In the genomic region with DNA sequence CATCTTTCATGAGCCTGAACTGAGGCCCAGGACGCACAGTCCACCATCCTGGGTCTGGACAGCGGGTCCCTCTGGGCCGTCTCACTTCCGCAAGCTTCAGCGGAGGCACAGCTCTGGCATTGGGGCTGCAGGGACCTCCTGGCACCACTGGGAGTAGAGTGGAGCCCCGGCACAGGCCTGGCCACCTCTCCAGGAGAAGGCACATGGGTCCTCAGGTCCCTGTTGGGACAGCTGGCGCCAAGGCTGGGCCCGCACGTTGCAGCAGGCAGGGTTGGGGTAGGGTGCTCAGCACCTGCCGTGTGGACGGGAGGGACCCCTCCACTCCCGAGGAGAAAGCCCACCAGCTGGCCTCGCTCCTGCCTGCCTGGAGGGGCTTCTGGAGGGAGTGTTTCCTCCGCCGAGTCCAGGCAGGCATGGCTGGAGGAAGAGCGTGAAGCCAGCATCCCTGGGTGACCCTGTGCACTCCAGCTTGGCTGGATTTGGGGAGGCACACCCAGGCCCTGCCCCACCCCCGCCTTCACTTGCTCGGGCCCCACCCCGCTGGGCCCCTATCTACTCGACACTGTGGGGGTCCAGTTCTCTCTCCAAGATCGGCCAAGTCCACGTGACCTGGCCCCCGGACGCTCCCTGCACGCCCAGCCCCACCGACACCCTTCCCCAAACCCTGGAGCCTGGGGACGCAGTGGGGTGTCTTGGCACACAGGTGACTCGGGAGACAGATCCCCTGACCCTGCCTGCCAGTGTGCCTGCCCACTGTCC, we compare ENCODE assay signal across 3 cellular contexts.
TF ChIP-seq lines count a peak whose summit lies in the region.

No MANE protein-coding gene starts in this region.

TF ChIP-seq in A549, 52 proteins besides CTCF, POLR2A, EP300 and RAD21:
- TF ChIP-seq, protein P1, sequence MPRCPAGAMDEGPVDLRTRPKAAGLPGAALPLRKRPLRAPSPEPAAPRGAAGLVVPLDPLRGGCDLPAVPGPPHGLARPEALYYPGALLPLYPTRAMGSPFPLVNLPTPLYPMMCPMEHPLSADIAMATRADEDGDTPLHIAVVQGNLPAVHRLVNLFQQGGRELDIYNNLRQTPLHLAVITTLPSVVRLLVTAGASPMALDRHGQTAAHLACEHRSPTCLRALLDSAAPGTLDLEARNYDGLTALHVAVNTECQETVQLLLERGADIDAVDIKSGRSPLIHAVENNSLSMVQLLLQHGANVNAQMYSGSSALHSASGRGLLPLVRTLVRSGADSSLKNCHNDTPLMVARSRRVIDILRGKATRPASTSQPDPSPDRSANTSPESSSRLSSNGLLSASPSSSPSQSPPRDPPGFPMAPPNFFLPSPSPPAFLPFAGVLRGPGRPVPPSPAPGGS (IDR thresholded peaks at IDR 0.05) = no peak
- TF ChIP-seq BHLHE40 (IDR thresholded peaks at IDR 0.05; ENCODE audit: low read depth, low read length) = no peak
- TF ChIP-seq RFX5 (IDR thresholded peaks at IDR 0.05) = no peak
- TF ChIP-seq CHD4 (IDR thresholded peaks at IDR 0.05; ENCODE audit: borderline replicate concordance) = no peak
- TF ChIP-seq, protein P2, sequence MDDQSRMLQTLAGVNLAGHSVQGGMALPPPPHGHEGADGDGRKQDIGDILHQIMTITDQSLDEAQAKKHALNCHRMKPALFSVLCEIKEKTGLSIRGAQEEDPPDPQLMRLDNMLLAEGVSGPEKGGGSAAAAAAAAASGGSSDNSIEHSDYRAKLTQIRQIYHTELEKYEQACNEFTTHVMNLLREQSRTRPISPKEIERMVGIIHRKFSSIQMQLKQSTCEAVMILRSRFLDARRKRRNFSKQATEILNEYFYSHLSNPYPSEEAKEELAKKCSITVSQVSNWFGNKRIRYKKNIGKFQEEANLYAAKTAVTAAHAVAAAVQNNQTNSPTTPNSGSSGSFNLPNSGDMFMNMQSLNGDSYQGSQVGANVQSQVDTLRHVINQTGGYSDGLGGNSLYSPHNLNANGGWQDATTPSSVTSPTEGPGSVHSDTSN (IDR thresholded peaks at IDR 0.05) = no peak
- TF ChIP-seq EHMT2 (IDR thresholded peaks at IDR 0.05; ENCODE audit: low read depth) = no peak
- TF ChIP-seq, protein P3, sequence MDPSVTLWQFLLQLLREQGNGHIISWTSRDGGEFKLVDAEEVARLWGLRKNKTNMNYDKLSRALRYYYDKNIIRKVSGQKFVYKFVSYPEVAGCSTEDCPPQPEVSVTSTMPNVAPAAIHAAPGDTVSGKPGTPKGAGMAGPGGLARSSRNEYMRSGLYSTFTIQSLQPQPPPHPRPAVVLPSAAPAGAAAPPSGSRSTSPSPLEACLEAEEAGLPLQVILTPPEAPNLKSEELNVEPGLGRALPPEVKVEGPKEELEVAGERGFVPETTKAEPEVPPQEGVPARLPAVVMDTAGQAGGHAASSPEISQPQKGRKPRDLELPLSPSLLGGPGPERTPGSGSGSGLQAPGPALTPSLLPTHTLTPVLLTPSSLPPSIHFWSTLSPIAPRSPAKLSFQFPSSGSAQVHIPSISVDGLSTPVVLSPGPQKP (IDR thresholded peaks at IDR 0.05; ENCODE audit: low read depth, low read length) = no peak
- no peak for TF ChIP-seq KDM5A (IDR thresholded peaks at IDR 0.05)
- TF ChIP-seq JUN (IDR thresholded peaks at IDR 0.05) = no peak

TF ChIP-seq in HCT116, 20 proteins besides CTCF, POLR2A, EP300 and RAD21:
- no peak for TF ChIP-seq TCF7L2 (IDR thresholded peaks at IDR 0.05; ENCODE audit: borderline replicate concordance, extremely low read depth, insufficient read depth, insufficient read length)
- no peak for TF ChIP-seq SP1 (IDR thresholded peaks at IDR 0.05; ENCODE audit: low read depth)
- no peak for TF ChIP-seq EGR1 (IDR thresholded peaks at IDR 0.05; ENCODE audit: low read depth)
- TF ChIP-seq EZH2phosphoT487 (IDR thresholded peaks at IDR 0.05; ENCODE audit: borderline replicate concordance) = no peak
- no peak for TF ChIP-seq POLR2AphosphoS5 (IDR thresholded peaks at IDR 0.05; ENCODE audit: low read depth, low read length)

TF ChIP-seq in K562, 482 proteins besides CTCF, POLR2A, EP300 and RAD21 (continues in another document):
- TF ChIP-seq, protein P4, sequence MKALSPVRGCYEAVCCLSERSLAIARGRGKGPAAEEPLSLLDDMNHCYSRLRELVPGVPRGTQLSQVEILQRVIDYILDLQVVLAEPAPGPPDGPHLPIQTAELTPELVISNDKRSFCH (CRISPR knock-in tag; IDR thresholded peaks at IDR 0.05) = no peak
- TF ChIP-seq, protein P4 (tag; IDR thresholded peaks at IDR 0.05) = no peak
- TF ChIP-seq, protein P5, sequence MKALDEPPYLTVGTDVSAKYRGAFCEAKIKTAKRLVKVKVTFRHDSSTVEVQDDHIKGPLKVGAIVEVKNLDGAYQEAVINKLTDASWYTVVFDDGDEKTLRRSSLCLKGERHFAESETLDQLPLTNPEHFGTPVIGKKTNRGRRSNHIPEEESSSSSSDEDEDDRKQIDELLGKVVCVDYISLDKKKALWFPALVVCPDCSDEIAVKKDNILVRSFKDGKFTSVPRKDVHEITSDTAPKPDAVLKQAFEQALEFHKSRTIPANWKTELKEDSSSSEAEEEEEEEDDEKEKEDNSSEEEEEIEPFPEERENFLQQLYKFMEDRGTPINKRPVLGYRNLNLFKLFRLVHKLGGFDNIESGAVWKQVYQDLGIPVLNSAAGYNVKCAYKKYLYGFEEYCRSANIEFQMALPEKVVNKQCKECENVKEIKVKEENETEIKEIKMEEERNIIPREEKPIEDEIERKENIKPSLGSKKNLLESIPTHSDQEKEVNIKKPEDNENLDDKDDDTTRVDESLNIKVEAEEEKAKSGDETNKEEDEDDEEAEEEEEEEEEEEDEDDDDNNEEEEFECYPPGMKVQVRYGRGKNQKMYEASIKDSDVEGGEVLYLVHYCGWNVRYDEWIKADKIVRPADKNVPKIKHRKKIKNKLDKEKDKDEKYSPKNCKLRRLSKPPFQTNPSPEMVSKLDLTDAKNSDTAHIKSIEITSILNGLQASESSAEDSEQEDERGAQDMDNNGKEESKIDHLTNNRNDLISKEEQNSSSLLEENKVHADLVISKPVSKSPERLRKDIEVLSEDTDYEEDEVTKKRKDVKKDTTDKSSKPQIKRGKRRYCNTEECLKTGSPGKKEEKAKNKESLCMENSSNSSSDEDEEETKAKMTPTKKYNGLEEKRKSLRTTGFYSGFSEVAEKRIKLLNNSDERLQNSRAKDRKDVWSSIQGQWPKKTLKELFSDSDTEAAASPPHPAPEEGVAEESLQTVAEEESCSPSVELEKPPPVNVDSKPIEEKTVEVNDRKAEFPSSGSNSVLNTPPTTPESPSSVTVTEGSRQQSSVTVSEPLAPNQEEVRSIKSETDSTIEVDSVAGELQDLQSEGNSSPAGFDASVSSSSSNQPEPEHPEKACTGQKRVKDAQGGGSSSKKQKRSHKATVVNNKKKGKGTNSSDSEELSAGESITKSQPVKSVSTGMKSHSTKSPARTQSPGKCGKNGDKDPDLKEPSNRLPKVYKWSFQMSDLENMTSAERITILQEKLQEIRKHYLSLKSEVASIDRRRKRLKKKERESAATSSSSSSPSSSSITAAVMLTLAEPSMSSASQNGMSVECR (CRISPR knock-in tag; IDR thresholded peaks at IDR 0.05) = no peak
- TF ChIP-seq FUS (optimal IDR thresholded peaks at IDR 0.05; ENCODE audit: low read depth, low read length) (no peak), RBM34 (IDR thresholded peaks at IDR 0.05; ENCODE audit: borderline replicate concordance, insufficient read depth, low read length) (no peak), ELF1 (tag; IDR thresholded peaks at IDR 0.05) (no peak), PRMT5 (CRISPR knock-in tag; IDR thresholded peaks at IDR 0.05) (no peak), FIP1L1 (IDR thresholded peaks at IDR 0.05; ENCODE audit: low read depth, low read length, poor library complexity, severe bottlenecking) (peak; percentile 20), CREB1 (IDR thresholded peaks at IDR 0.05) (no peak), CREB1 (CRISPR knock-in tag; IDR thresholded peaks at IDR 0.05) (no peak), TOE1 (IDR thresholded peaks at IDR 0.05; ENCODE audit: borderline replicate concordance) (0 out of 2 replicates have a peak, but pooled peaks have one; percentile 12), TOE1 (CRISPR knock-in tag; IDR thresholded peaks at IDR 0.05; ENCODE audit: borderline replicate concordance, low read depth) (no peak), ZBTB8A (IDR thresholded peaks at IDR 0.05; ENCODE audit: partially characterized antibody) (no peak), ZBTB7A (IDR thresholded peaks at IDR 0.05; ENCODE audit: borderline replicate concordance, control insufficient read depth, low read depth, low read length) (peak; percentile 39; the same call in 1 of the 2 replicates), RAD51 (IDR thresholded peaks at IDR 0.05; ENCODE audit: borderline replicate concordance, low read depth) (peak; percentile 36; the same call in 1 of the 2 replicates), ZNF24 (IDR thresholded peaks at IDR 0.05) (no peak), CREM (IDR thresholded peaks at IDR 0.05; ENCODE audit: low read depth) (no peak)
- TF ChIP-seq, protein P6, sequence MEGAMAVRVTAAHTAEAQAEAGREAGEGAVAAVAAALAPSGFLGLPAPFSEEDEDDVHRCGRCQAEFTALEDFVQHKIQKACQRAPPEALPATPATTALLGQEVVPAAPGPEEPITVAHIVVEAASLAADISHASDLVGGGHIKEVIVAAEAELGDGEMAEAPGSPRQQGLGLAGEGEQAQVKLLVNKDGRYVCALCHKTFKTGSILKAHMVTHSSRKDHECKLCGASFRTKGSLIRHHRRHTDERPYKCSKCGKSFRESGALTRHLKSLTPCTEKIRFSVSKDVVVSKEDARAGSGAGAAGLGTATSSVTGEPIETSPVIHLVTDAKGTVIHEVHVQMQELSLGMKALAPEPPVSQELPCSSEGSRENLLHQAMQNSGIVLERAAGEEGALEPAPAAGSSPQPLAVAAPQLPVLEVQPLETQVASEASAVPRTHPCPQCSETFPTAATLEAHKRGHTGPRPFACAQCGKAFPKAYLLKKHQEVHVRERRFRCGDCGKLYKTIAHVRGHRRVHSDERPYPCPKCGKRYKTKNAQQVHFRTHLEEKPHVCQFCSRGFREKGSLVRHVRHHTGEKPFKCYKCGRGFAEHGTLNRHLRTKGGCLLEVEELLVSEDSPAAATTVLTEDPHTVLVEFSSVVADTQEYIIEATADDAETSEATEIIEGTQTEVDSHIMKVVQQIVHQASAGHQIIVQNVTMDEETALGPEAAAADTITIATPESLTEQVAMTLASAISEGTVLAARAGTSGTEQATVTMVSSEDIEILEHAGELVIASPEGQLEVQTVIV (CRISPR knock-in tag; IDR thresholded peaks at IDR 0.05; ENCODE audit: borderline replicate concordance) = no peak
- TF ChIP-seq, protein P7, sequence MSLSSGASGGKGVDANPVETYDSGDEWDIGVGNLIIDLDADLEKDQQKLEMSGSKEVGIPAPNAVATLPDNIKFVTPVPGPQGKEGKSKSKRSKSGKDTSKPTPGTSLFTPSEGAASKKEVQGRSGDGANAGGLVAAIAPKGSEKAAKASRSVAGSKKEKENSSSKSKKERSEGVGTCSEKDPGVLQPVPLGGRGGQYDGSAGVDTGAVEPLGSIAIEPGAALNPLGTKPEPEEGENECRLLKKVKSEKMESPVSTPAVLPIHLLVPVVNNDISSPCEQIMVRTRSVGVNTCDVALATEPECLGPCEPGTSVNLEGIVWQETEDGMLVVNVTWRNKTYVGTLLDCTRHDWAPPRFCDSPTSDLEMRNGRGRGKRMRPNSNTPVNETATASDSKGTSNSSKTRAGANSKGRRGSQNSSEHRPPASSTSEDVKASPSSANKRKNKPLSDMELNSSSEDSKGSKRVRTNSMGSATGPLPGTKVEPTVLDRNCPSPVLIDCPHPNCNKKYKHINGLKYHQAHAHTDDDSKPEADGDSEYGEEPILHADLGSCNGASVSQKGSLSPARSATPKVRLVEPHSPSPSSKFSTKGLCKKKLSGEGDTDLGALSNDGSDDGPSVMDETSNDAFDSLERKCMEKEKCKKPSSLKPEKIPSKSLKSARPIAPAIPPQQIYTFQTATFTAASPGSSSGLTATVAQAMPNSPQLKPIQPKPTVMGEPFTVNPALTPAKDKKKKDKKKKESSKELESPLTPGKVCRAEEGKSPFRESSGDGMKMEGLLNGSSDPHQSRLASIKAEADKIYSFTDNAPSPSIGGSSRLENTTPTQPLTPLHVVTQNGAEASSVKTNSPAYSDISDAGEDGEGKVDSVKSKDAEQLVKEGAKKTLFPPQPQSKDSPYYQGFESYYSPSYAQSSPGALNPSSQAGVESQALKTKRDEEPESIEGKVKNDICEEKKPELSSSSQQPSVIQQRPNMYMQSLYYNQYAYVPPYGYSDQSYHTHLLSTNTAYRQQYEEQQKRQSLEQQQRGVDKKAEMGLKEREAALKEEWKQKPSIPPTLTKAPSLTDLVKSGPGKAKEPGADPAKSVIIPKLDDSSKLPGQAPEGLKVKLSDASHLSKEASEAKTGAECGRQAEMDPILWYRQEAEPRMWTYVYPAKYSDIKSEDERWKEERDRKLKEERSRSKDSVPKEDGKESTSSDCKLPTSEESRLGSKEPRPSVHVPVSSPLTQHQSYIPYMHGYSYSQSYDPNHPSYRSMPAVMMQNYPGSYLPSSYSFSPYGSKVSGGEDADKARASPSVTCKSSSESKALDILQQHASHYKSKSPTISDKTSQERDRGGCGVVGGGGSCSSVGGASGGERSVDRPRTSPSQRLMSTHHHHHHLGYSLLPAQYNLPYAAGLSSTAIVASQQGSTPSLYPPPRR (CRISPR knock-in tag; IDR thresholded peaks at IDR 0.05; ENCODE audit: borderline replicate concordance) = 0 out of 2 replicates have a peak, but pooled peaks have one; percentile 36
- TF ChIP-seq, protein P8, sequence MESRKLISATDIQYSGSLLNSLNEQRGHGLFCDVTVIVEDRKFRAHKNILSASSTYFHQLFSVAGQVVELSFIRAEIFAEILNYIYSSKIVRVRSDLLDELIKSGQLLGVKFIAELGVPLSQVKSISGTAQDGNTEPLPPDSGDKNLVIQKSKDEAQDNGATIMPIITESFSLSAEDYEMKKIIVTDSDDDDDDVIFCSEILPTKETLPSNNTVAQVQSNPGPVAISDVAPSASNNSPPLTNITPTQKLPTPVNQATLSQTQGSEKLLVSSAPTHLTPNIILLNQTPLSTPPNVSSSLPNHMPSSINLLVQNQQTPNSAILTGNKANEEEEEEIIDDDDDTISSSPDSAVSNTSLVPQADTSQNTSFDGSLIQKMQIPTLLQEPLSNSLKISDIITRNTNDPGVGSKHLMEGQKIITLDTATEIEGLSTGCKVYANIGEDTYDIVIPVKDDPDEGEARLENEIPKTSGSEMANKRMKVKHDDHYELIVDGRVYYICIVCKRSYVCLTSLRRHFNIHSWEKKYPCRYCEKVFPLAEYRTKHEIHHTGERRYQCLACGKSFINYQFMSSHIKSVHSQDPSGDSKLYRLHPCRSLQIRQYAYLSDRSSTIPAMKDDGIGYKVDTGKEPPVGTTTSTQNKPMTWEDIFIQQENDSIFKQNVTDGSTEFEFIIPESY (CRISPR knock-in tag; IDR thresholded peaks at IDR 0.05) = 0 out of 2 replicates have a peak, but pooled peaks have one; percentile 54
- TF ChIP-seq, protein P9, sequence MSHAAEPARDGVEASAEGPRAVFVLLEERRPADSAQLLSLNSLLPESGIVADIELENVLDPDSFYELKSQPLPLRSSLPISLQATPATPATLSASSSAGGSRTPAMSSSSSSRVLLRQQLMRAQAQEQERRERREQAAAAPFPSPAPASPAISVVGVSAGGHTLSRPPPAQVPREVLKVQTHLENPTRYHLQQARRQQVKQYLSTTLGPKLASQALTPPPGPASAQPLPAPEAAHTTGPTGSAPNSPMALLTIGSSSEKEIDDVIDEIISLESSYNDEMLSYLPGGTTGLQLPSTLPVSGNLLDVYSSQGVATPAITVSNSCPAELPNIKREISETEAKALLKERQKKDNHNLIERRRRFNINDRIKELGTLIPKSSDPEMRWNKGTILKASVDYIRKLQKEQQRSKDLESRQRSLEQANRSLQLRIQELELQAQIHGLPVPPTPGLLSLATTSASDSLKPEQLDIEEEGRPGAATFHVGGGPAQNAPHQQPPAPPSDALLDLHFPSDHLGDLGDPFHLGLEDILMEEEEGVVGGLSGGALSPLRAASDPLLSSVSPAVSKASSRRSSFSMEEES (CRISPR knock-in tag; IDR thresholded peaks at IDR 0.05) = no peak
